Comparison of ENCODE assay signal across 1 cellular context in the genomic region with DNA sequence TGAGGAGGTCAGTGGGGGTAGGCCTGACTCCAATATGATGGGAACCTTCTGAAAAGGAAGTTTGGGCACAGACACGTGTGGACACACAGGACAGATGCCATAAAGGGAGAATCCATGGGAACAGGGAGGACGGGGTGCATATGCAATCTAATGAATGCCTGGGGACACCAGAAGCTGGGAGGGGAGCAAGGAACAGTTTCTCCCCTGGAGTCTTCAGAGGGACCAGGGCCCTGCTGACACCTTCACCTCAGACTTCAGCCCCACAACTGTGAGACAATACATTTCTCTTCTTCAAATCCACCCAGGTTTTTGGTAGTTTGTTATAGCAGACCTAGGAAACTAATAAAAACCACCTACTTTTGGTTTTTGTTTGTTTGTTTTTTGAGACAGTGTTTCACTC.
TF ChIP-seq lines count a peak whose summit lies in the region.

No MANE protein-coding gene starts in this region.

TF ChIP-seq in K562, 482 proteins besides CTCF, POLR2A, EP300 and RAD21:
- TF ChIP-seq, protein P1, sequence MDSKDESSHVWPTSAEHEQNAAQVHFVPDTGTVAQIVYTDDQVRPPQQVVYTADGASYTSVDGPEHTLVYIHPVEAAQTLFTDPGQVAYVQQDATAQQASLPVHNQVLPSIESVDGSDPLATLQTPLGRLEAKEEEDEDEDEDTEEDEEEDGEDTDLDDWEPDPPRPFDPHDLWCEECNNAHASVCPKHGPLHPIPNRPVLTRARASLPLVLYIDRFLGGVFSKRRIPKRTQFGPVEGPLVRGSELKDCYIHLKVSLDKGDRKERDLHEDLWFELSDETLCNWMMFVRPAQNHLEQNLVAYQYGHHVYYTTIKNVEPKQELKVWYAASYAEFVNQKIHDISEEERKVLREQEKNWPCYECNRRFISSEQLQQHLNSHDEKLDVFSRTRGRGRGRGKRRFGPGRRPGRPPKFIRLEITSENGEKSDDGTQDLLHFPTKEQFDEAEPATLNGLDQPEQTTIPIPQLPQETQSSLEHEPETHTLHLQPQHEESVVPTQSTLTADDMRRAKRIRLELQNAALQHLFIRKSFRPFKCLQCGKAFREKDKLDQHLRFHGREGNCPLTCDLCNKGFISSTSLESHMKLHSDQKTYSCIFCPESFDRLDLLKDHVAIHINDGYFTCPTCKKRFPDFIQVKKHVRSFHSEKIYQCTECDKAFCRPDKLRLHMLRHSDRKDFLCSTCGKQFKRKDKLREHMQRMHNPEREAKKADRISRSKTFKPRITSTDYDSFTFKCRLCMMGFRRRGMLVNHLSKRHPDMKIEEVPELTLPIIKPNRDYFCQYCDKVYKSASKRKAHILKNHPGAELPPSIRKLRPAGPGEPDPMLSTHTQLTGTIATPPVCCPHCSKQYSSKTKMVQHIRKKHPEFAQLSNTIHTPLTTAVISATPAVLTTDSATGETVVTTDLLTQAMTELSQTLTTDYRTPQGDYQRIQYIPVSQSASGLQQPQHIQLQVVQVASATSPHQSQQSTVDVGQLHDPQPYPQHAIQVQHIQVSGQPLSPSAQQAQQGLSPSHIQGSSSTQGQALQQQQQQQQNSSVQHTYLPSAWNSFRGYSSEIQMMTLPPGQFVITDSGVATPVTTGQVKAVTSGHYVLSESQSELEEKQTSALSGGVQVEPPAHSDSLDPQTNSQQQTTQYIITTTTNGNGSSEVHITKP (IDR thresholded peaks at IDR 0.05; ENCODE audit: partially characterized antibody), result peak; percentile 89
- TF ChIP-seq PRPF4 (IDR thresholded peaks at IDR 0.05; ENCODE audit: insufficient read depth, low read depth, low read length, poor library complexity, severe bottlenecking), result no peak
TF ChIP-seq in K562: peak in this region for 1.
